In genomic region chr2:634041-634440, GRCh38 we compare ENCODE assay signal across 25 cellular contexts.
"Had no signal": no experiment of that assay in that cellular context is flagged by ENCODE, and none has a peak within 500 bp of the region (broad histone marks: within the 10 kb centered on the region; RNA-seq: fewer than 3 reads in every experiment).

No MANE protein-coding gene starts in this region.

- H3K9me3 ChIP-seq: gastrocnemius medialis, right lobe of liver, stomach, suprapubic skin, uterus had no signal

- H3K27me3 ChIP-seq: right lobe of liver, suprapubic skin, uterus had no signal

- H3K4me3 ChIP-seq: gastrocnemius medialis, right lobe of liver, skin epidermis, stomach, suprapubic skin, transverse colon, uterus had no signal

- H3K27ac ChIP-seq: gastrocnemius medialis, parathyroid adenoma, right lobe of liver, skin epidermis, stomach, suprapubic skin, transverse colon, uterus, WERI-Rb-1 had no signal

- H3K27ac Mint-ChIP-seq: activated naive CD4-positive, alpha-beta T cell treated with anti-CD3 and anti-CD28 coated beads, Interleukin-2, amount 50 U/mL, for 72 hours; dendritic cell treated with granulocyte-macrophage colony-stimulating factor and Interleukin-4, amounts not matched to agents 40 ng/mL and 50 ng/mL, for 4 days; stimulated activated memory B cell treated with anti-CD40 and anti-IgM and Interleukin-4, amounts not matched to agents 10 μg/mL and 1 μg/mL and 100 μg/mL, for 72 hours; T-cell had no signal

- H3K4me1 ChIP-seq: gastrocnemius medialis, parathyroid adenoma, uterus had no signal

- H3K9me3 Mint-ChIP-seq: activated naive CD4-positive, alpha-beta T cell treated with anti-CD3 and anti-CD28 coated beads, Interleukin-2, amount 50 U/mL, for 72 hours; dendritic cell treated with granulocyte-macrophage colony-stimulating factor and Interleukin-4, amounts not matched to agents 40 ng/mL and 50 ng/mL, for 4 days had no signal

- H2AFZ ChIP-seq: parathyroid adenoma had no signal

- H3K4me3 Mint-ChIP-seq: brain; dendritic cell treated with granulocyte-macrophage colony-stimulating factor and Interleukin-4, amounts not matched to agents 40 ng/mL and 50 ng/mL, for 4 days; nephron; stimulated activated memory B cell treated with anti-CD40 and anti-IgM and Interleukin-4, amounts not matched to agents 10 μg/mL and 1 μg/mL and 100 μg/mL, for 72 hours; T-cell had no signal

- H3K36me3 ChIP-seq: gastrocnemius medialis, right lobe of liver, stomach, suprapubic skin, transverse colon, uterus, WERI-Rb-1 had no signal

- H3K9ac ChIP-seq: parathyroid adenoma had no signal

- FAIRE-seq: TTC549 had no signal

- DNase-seq: activated CD4-positive, CD25-positive, alpha-beta regulatory T cell treated with anti-CD3 and anti-CD28 coated beads, Interleukin-2, amount 50 U/mL, for 72 hours; activated gamma-delta T cell treated with Interleukin-2 at 50 U/mL for 16 hours; aorta; effector CD8-positive, alpha-beta T cell; gastrocnemius medialis; islet precursor cell; left colon; mesenchymal stem cell; nucleus accumbens; right lobe of liver; stimulated activated CD4-positive, alpha-beta T cell treated with anti-CD3 and anti-CD28 coated beads, Interleukin-15, amount 100 ng/mL, for 24 hours; stomach; T-cell; transverse colon; uterus; WERI-Rb-1 had no signal

- H3K36me3 Mint-ChIP-seq: activated naive CD4-positive, alpha-beta T cell treated with anti-CD3 and anti-CD28 coated beads, Interleukin-2, amount 50 U/mL, for 72 hours; brain; stimulated activated memory B cell treated with anti-CD40 and anti-IgM and Interleukin-4, amounts not matched to agents 10 μg/mL and 1 μg/mL and 100 μg/mL, for 72 hours; T-cell had no signal
